Comparison of ENCODE assay signal across 27 cellular contexts in the genomic region with DNA sequence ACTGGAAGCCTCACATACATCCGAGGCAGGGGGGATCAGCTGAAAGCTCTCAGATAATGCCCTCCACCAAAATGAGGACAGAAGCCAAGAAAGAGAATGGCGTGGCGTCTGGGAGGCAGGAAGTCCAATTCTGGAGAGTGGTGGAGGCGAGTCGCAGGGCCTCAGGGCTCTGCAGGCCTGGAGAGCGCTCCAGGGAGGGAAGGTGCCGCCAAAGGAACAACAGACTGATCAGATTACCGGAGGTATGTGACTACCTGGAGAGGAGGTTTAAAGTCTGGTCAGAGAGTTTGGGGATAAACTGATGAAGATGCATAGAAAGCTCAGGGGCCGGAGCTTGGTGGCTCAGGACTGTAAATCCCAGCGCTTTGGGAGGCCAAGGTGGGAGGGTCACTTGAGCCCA. TPM values are rescaled to one million over a fixed set of nuclear protein-coding genes. Genes with fewer than 3 reads are reported as not detected.
DNase-seq lines count a peak whose midpoint lies in the region; TF ChIP-seq lines count a peak whose summit lies in the region.
"Had no signal": no experiment of that assay in that cellular context is flagged by ENCODE, and none has a peak within 500 bp of the region (broad histone marks: within the 10 kb centered on the region; RNA-seq: fewer than 3 reads in every experiment).

No MANE protein-coding gene starts in this region.

- H3K4me1 ChIP-seq in neuronal stem cell (ENCODE audit: control insufficient read depth in 2 of 2, insufficient read depth in 1 of 2, low read depth in 1 of 2, low read length in 2 of 2) (peaks cover 15 to 16% of the 10 kb centered on the region in 2 donors), SJCRH30 (peaks cover 31% of the 10 kb centered on the region)

- DNase-seq in ELF-1 (ENCODE audit: low read depth, low spot score) (peak; percentile 76), NCI-H69 (lab: John Stamatoyannopoulos, UW) (peak; percentile 58), neuronal stem cell (ENCODE audit: low spot score) (no peak), NCI-H82 (lab: John Stamatoyannopoulos, UW) (no peak), NCI-H2171 (lab: John Stamatoyannopoulos, UW) (no peak), SJCRH30 (no peak)
- DNase-seq: ACHN; Calu3; CD4-positive, alpha-beta memory T cell; GF-D8; KG1; NCI-H1092; NCI-H1436 treated with DMSO at 0.1 percent for 48 hours; NCI-H1930; NCI-H2227 treated with DMSO at 0.1 percent for 48 hours; NCI-H524; SW 1271; T-helper 2 cell had no signal

- H2BK120ac ChIP-seq in neuronal stem cell (ENCODE audit: low read depth, low read length) = no peak overlapping the region

- TF ChIP-seq CTCF in C4-2B (conservative IDR thresholded peaks at IDR 0.05) = no peak

- H2BK12ac ChIP-seq in neuronal stem cell (ENCODE audit: low read length) = no peak overlapping the region

- no peaks in the 10 kb centered on the region for H3K79me1 ChIP-seq in neuronal stem cell (ENCODE audit: low read depth, low read length)

- H3K4me3 ChIP-seq in neuronal stem cell (ENCODE audit: low read length in 2 of 2) (no peak overlapping the region), SJCRH30 (no peak overlapping the region)
- H3K4me3 ChIP-seq: BLaER1 had no signal

- no peak overlapping the region for H3K14ac ChIP-seq in neuronal stem cell (ENCODE audit: low read length)

- peak overlapping the region; percentile 68 for H3K27ac ChIP-seq in C4-2B
- no peak overlapping the region for H3K27ac ChIP-seq in neuronal stem cell (replicated peaks; ENCODE audit: low read length)
- H3K27ac ChIP-seq in SJCRH30 = no peak overlapping the region
- H3K27ac ChIP-seq: BLaER1, HL-60 had no signal

- H3K27me3 ChIP-seq in neuronal stem cell (ENCODE audit: control insufficient read depth in 3 of 3, insufficient read depth in 3 of 3, low read depth in 1 of 3, low read length in 3 of 3) (no peaks in the 10 kb centered on the region), SJCRH30 (no peaks in the 10 kb centered on the region)
- H3K27me3 ChIP-seq: BLaER1 had no signal

- no peak overlapping the region for H2AFZ ChIP-seq in neuronal stem cell (ENCODE audit: low read length)

- no peak overlapping the region for H2BK15ac ChIP-seq in neuronal stem cell (ENCODE audit: low read length)

- H3K9me3 ChIP-seq in neuronal stem cell (replicated peaks in 1 of 2; ENCODE audit: control insufficient read depth in 2 of 2, insufficient read depth in 1 of 2, low read depth in 1 of 2, low read length in 2 of 2) (no peaks in the 10 kb centered on the region), SJCRH30 (replicated peaks) (no peaks in the 10 kb centered on the region)
- H3K9me3 ChIP-seq: BLaER1 had no signal

- H3K23ac ChIP-seq in neuronal stem cell (ENCODE audit: low read depth, low read length, poor library complexity) = no peak overlapping the region

- H3K4me2 ChIP-seq in neuronal stem cell (ENCODE audit: insufficient read depth, low read length, poor library complexity, severe bottlenecking) = no peak overlapping the region
- H3K4me2 ChIP-seq: BLaER1 had no signal

- H3K18ac ChIP-seq in neuronal stem cell (ENCODE audit: low read length) = no peak overlapping the region

- no peak overlapping the region for H3K4ac ChIP-seq in neuronal stem cell (ENCODE audit: low read length)

- H3K9ac ChIP-seq in neuronal stem cell (ENCODE audit: low read depth, low read length, poor library complexity) = no peak overlapping the region
- H3K9ac ChIP-seq: BLaER1 had no signal

- no peaks in the 10 kb centered on the region for H3K36me3 ChIP-seq in neuronal stem cell (replicated peaks in 1 of 2; ENCODE audit: control insufficient read depth in 2 of 2, insufficient read depth in 2 of 2, low read length in 2 of 2)
- no peaks in the 10 kb centered on the region for H3K36me3 ChIP-seq in SJCRH30
- H3K36me3 ChIP-seq: BLaER1 had no signal

- H2AK5ac ChIP-seq in neuronal stem cell (ENCODE audit: low read depth, low read length) = peak overlapping the region; percentile 54

- H2BK5ac ChIP-seq in neuronal stem cell (ENCODE audit: low read length) = no peak overlapping the region

- H4K91ac ChIP-seq in neuronal stem cell (ENCODE audit: low read depth, low read length, poor library complexity) = no peak overlapping the region

- no peak overlapping the region for H4K8ac ChIP-seq in neuronal stem cell (ENCODE audit: low read depth, low read length)

- no CpG with 5 or more reads among the region's 10 CpGs for WGBS in neuronal stem cell (ENCODE audit: extremely low coverage in 2 of 2, insufficient read length in 2 of 2, insufficient replicate concordance in 1 of 2), 2 donors

RNA-seq across cellular contexts. Expression of a gene that starts 11.2 kb away (rescaled TPM):
- polyA plus RNA-seq in neuronal stem cell (2013, experiment 1 of 2) = 1.7 TPM
- 1.4 TPM for polyA plus RNA-seq in neuronal stem cell (2013, experiment 2 of 2)
- 10.3 and 11.2 TPM in 2 replicates for total RNA-seq in SJCRH30 (2014; rRNA removed; shearing (Covaris generic))
- total RNA-seq: Calu3; CD4-positive, alpha-beta memory T cell; HT-29; OCI-LY7; SK-MEL-5 had no signal
- polyA plus RNA-seq: CD4-positive, alpha-beta memory T cell had no signal

RNA-seq across cellular contexts. Expression of a gene that starts 31.0 kb away (rescaled TPM):
- 30.6 TPM for polyA plus RNA-seq in neuronal stem cell (2013, experiment 1 of 2)
- 30.2 TPM for polyA plus RNA-seq in neuronal stem cell (2013, experiment 2 of 2)
- total RNA-seq in SJCRH30 (2014; rRNA removed; shearing (Covaris generic)) = 43.9 and 50.1 TPM in 2 replicates

RNA-seq across cellular contexts. Expression of a gene that starts 45.9 kb away (rescaled TPM):
- not detected for polyA plus RNA-seq in neuronal stem cell (2013, experiment 1 of 2)
- not detected for polyA plus RNA-seq in neuronal stem cell (2013, experiment 2 of 2)
- not detected in 2 replicates for total RNA-seq in SJCRH30 (2014; rRNA removed; shearing (Covaris generic))
- total RNA-seq: Calu3; CD4-positive, alpha-beta memory T cell; H1; HepG2; HT-29; OCI-LY7; Right ventricle myocardium inferior; SK-MEL-5 had no signal
- polyA plus RNA-seq: CD4-positive, alpha-beta memory T cell; H1; HepG2 had no signal

RNA-seq across cellular contexts. Expression of a gene that starts 46.4 kb away (rescaled TPM):
- 222 TPM for polyA plus RNA-seq in neuronal stem cell (2013, experiment 1 of 2)
- polyA plus RNA-seq in neuronal stem cell (2013, experiment 2 of 2) = 222 TPM
- total RNA-seq in SJCRH30 (2014; rRNA removed; shearing (Covaris generic)) = 29.7 and 30.7 TPM in 2 replicates

Comparison
In these comparisons a context has a peak if more than half of its experiments do, and no peak if none do; other contexts are left out.
1. DNase-seq: peak in ELF-1 (single experiment) and NCI-H69 (single experiment); none in neuronal stem cell (single experiment), NCI-H82 (single experiment), NCI-H2171 (single experiment) and SJCRH30 (0 of 2).